Comparison of ENCODE assay signal across 22 cellular contexts in the genomic region with DNA sequence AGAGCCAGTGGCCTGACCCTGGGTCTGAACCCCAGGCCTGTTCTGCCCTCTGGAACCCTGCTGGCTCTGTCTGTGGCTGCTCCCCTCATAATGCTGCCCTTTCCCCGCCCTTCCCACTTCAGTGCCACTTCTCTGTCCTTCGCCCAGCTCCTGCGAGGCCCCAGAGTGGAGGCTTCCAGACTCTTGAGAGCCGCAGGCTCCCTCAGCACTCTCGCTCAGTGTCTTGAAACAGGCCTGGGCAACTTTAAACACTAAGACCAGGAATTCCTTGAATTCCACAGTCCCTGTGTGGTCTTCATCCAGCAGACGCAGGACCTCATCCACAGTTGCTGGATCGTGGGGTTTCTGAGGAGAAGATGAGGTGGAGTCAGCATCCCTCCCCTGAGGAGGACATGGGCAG. TPM values are rescaled to one million over a fixed set of nuclear protein-coding genes. Genes with fewer than 3 reads are reported as not detected.
DNase-seq lines count a peak whose midpoint lies in the region; ATAC-seq and TF ChIP-seq lines count a peak whose summit lies in the region.
"Had no signal": no experiment of that assay in that cellular context is flagged by ENCODE, and none has a peak within 500 bp of the region (broad histone marks: within the 10 kb centered on the region; RNA-seq: fewer than 3 reads in every experiment).

No MANE protein-coding gene starts in this region.

- no peak overlapping the region for H3K4me3 Mint-ChIP-seq in activated CD4-positive, alpha-beta T cell treated with anti-CD3 and anti-CD28 coated beads, Interleukin-2, amount 10 ng/mL, durations not matched to agents 24 days and 14 days
- H3K4me3 Mint-ChIP-seq: activated naive CD4-positive, alpha-beta T cell treated with anti-CD3 and anti-CD28 coated beads, Interleukin-2, amount 50 U/mL, for 24 hours; activated T-cell treated with anti-CD3 and anti-CD28 coated beads, Interleukin-2, amount 50 U/mL, for 72 hours; brain; CD4-positive, CD25-positive, alpha-beta regulatory T cell; endodermal cell had no signal

- ATAC-seq in upper lobe of right lung (peak; percentile 87), HG03565 (IDR thresholded peaks at IDR 0.05; ENCODE audit: unreplicated experiment) (no peak), GM21529 (IDR thresholded peaks at IDR 0.05; ENCODE audit: unreplicated experiment) (no peak)
- ATAC-seq: activated T-cell treated with anti-CD3 and anti-CD28 coated beads, Interleukin-2, amount 50 U/mL, for 72 hours; HepG2 had no signal

- H3K27ac ChIP-seq in upper lobe of right lung, result no peak overlapping the region
- H3K27ac ChIP-seq: vagina had no signal

- no peaks in the 10 kb centered on the region for H3K9me3 ChIP-seq in upper lobe of right lung
- H3K9me3 ChIP-seq: vagina had no signal

- H3K36me3 ChIP-seq in upper lobe of right lung, result no peaks in the 10 kb centered on the region
- H3K36me3 ChIP-seq: vagina had no signal

- peaks cover 12% of the 10 kb centered on the region for H3K27me3 Mint-ChIP-seq in activated CD4-positive, alpha-beta T cell treated with anti-CD3 and anti-CD28 coated beads, Interleukin-2, amount 10 ng/mL, durations not matched to agents 24 days and 14 days
- H3K27me3 Mint-ChIP-seq: brain had no signal

- peaks cover 4% of the 10 kb centered on the region for H3K4me1 ChIP-seq in upper lobe of right lung
- H3K4me1 ChIP-seq: vagina had no signal

- TF ChIP-seq CTCF in upper lobe of right lung (IDR thresholded peaks at IDR 0.05), result no peak

- intact Hi-C loops in activated CD4-positive, alpha-beta T cell treated with anti-CD3 and anti-CD28 coated beads, Interleukin-2, amount 10 ng/mL, durations not matched to agents 24 days and 14 days (cut with micrococcal nuclease), result no loop called here
- intact Hi-C loops in upper lobe of right lung (cut with DNase I), result no loop called here

- H3K9me3 Mint-ChIP-seq in activated CD4-positive, alpha-beta T cell treated with anti-CD3 and anti-CD28 coated beads, Interleukin-2, amount 10 ng/mL, durations not matched to agents 24 days and 14 days, result no peaks in the 10 kb centered on the region
- H3K9me3 Mint-ChIP-seq: activated naive CD4-positive, alpha-beta T cell treated with anti-CD3 and anti-CD28 coated beads, Interleukin-2, amount 50 U/mL, for 24 hours; activated T-cell treated with anti-CD3 and anti-CD28 coated beads, Interleukin-2, amount 50 U/mL, for 72 hours had no signal

- H3K4me3 ChIP-seq in upper lobe of right lung, result no peak overlapping the region
- H3K4me3 ChIP-seq: vagina had no signal

- H3K4me1 Mint-ChIP-seq in activated CD4-positive, alpha-beta T cell treated with anti-CD3 and anti-CD28 coated beads, Interleukin-2, amount 10 ng/mL, durations not matched to agents 24 days and 14 days, result no peaks in the 10 kb centered on the region
- H3K4me1 Mint-ChIP-seq: activated naive CD4-positive, alpha-beta T cell treated with anti-CD3 and anti-CD28 coated beads, Interleukin-2, amount 50 U/mL, for 24 hours; brain; CD4-positive, CD25-positive, alpha-beta regulatory T cell; endodermal cell had no signal

- H3K36me3 Mint-ChIP-seq in activated CD4-positive, alpha-beta T cell treated with anti-CD3 and anti-CD28 coated beads, Interleukin-2, amount 10 ng/mL, durations not matched to agents 24 days and 14 days (ENCODE audit: low read depth), result no peaks in the 10 kb centered on the region
- H3K36me3 Mint-ChIP-seq: activated naive CD4-positive, alpha-beta T cell treated with anti-CD3 and anti-CD28 coated beads, Interleukin-2, amount 50 U/mL, for 24 hours; brain; CD4-positive, CD25-positive, alpha-beta regulatory T cell had no signal

- no peaks in the 10 kb centered on the region for H3K27me3 ChIP-seq in upper lobe of right lung
- H3K27me3 ChIP-seq: vagina had no signal

- peak; percentile 28 for DNase-seq in activated CD4-positive, alpha-beta T cell treated with anti-CD3 and anti-CD28 coated beads, Interleukin-2, amount 10 ng/mL, durations not matched to agents 24 days and 14 days
- DNase-seq in activated CD4-positive, alpha-beta T cell treated with anti-CD3 and anti-CD28 coated beads for 48 hours, result no peak
- DNase-seq in amniotic epithelial cell (ENCODE audit: low read depth), result peak; percentile 2
- peak; percentile 60 for DNase-seq in kidney glomerular epithelial cell (lab: John Stamatoyannopoulos, UW)
- peak; percentile 75 for DNase-seq in upper lobe of right lung
- DNase-seq in HPDE6-E6E7 (ENCODE audit: extremely low spot score), result no peak
- DNase-seq: 8988T; activated T-cell treated with anti-CD3 and anti-CD28 coated beads, Interleukin-2, amount 50 U/mL, for 72 hours; CD4-positive, CD25-positive, alpha-beta regulatory T cell; endodermal cell; NCI-H1105; NCI-H2081 treated with DMSO at 0.1 percent for 48 hours; NCI-H524 treated with DMSO at 0.1 percent for 48 hours had no signal

- H3K27ac Mint-ChIP-seq in activated CD4-positive, alpha-beta T cell treated with anti-CD3 and anti-CD28 coated beads, Interleukin-2, amount 10 ng/mL, durations not matched to agents 24 days and 14 days, result no peak overlapping the region
- H3K27ac Mint-ChIP-seq: activated naive CD4-positive, alpha-beta T cell treated with anti-CD3 and anti-CD28 coated beads, Interleukin-2, amount 50 U/mL, for 24 hours; activated T-cell treated with anti-CD3 and anti-CD28 coated beads, Interleukin-2, amount 50 U/mL, for 72 hours; brain; endodermal cell had no signal

RNA-seq across cellular contexts. Expression of a gene that starts 3.5 kb away (rescaled TPM):
- not detected in 2 replicates for total RNA-seq in activated CD4-positive, alpha-beta T cell treated with anti-CD3 and anti-CD28 coated beads, Interleukin-2, amount 10 ng/mL, durations not matched to agents 24 days and 14 days
- not detected for total RNA-seq in upper lobe of right lung
- total RNA-seq: activated T-cell treated with anti-CD3 and anti-CD28 coated beads, Interleukin-2, amount 50 U/mL, for 72 hours; CD4-positive, CD25-positive, alpha-beta regulatory T cell; endodermal cell; fibroblast of lung; HepG2; lung microvascular endothelial cell; pulmonary artery endothelial cell had no signal

RNA-seq across cellular contexts. Expression of a gene that starts 50.8 kb away (rescaled TPM):
- total RNA-seq in activated CD4-positive, alpha-beta T cell treated with anti-CD3 and anti-CD28 coated beads, Interleukin-2, amount 10 ng/mL, durations not matched to agents 24 days and 14 days, result not detected in 2 replicates
- not detected for total RNA-seq in upper lobe of right lung
- total RNA-seq: activated T-cell treated with anti-CD3 and anti-CD28 coated beads, Interleukin-2, amount 50 U/mL, for 72 hours; CD4-positive, CD25-positive, alpha-beta regulatory T cell; endodermal cell; fibroblast of lung; HepG2; lung microvascular endothelial cell; pulmonary artery endothelial cell; vagina had no signal

Comparison
In these comparisons a context has a peak if more than half of its experiments do, and no peak if none do; other contexts are left out.
1. DNase-seq: peak in activated CD4-positive, alpha-beta T cell treated with anti-CD3 and anti-CD28 coated beads, Interleukin-2, amount 10 ng/mL, durations not matched to agents 24 days and 14 days (single experiment), amniotic epithelial cell (single experiment), kidney glomerular epithelial cell (single experiment) and upper lobe of right lung (single experiment); none in activated CD4-positive, alpha-beta T cell treated with anti-CD3 and anti-CD28 coated beads for 48 hours (single experiment) and HPDE6-E6E7 (single experiment).